In genomic region chr19:53999694-54000093, GRCh38 we compare ENCODE assay signal across 1 cellular context.
TF ChIP-seq lines count a peak whose summit lies in the region.

No MANE protein-coding gene starts in this region.

TF ChIP-seq in K562, 482 proteins besides CTCF, POLR2A, EP300 and RAD21:
- TF ChIP-seq AFF4 (CRISPR knock-in tag; IDR thresholded peaks at IDR 0.05) = no peak
- TF ChIP-seq AFF1 (IDR thresholded peaks at IDR 0.05; ENCODE audit: low read depth in 1 of 2, partially characterized antibody in 2 of 2) = peak in 1 of 2 experiments; percentile 90
